In the genomic region with DNA sequence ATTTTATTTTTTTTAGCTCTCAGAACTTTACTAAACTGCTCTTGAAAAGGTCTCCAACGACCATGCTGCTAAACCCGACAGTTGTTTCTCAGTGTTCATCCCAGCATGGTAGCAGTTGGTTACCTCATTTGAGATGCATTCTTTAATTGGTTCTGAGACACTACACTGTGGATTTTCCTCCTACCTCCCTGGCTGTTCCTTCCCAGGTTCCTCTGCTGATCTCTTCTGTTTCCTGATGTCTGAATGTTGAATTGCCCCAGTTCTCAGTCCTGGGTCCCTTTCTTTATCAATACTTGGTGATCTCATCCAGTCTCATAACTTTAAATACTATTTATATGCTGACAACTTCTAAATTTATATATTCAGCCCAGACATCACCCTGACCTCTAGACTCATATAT, we compare ENCODE assay signal across 34 cellular contexts.
"Had no signal": no experiment of that assay in that cellular context is flagged by ENCODE, and none has a peak within 500 bp of the region (broad histone marks: within the 10 kb centered on the region; RNA-seq: fewer than 3 reads in every experiment).

No MANE protein-coding gene starts in this region.

- DNase-seq: activated effector memory CD4-positive, alpha-beta T cell treated with anti-CD3 and anti-CD28 coated beads, Interleukin-2, amount 50 U/mL, for 16 hours; activated effector memory CD4-positive, alpha-beta T cell treated with Interleukin-2 at 50 U/mL for 16 hours; activated gamma-delta T cell; activated gamma-delta T cell treated with Interleukin-2 at 50 U/mL for 16 hours; activated naive CD4-positive, alpha-beta T cell; activated naive CD4-positive, alpha-beta T cell treated with anti-CD3 and anti-CD28 coated beads for 36 hours; activated naive CD4-positive, alpha-beta T cell treated with anti-CD3 and anti-CD28 coated beads, Interleukin-2, amount 10 ng/mL, durations not matched to agents 7 days and 5 days; activated naive CD4-positive, alpha-beta T cell treated with anti-CD3 and anti-CD28 coated beads, Interleukin-2, amount 50 U/mL, for 16 hours; activated naive CD4-positive, alpha-beta T cell treated with Interleukin-2 at 50 U/mL for 16 hours; activated naive CD8-positive, alpha-beta T cell treated with anti-CD3 and anti-CD28 coated beads for 36 hours; activated naive CD8-positive, alpha-beta T cell treated with anti-CD3 and anti-CD28 coated beads, Interleukin-2, amount 10 ng/mL, durations not matched to agents 7 days and 5 days; activated naive CD8-positive, alpha-beta T cell treated with anti-CD3 and anti-CD28 coated beads, Interleukin-2, amount 50 U/mL, for 24 hours; activated T-cell treated with anti-CD3 and anti-CD28 coated beads, Interleukin-2, amount 50 U/mL, for 1 hour; activated T-cell treated with anti-CD3 and anti-CD28 coated beads, Interleukin-2, amount 50 U/mL, for 24 hours; activated T-cell treated with anti-CD3 and anti-CD28 coated beads, Interleukin-2, amount 50 U/mL, for 4 hours; activated T-cell treated with anti-CD3 and anti-CD28 coated beads, Interleukin-2, amount 50 U/mL, for 48 hours; activated T-cell treated with anti-CD3 and anti-CD28 coated beads, Interleukin-2, amount 50 U/mL, for 72 hours; adrenal gland; amniotic stem cell; amygdala; anterior cingulate cortex; aorta; body of pancreas; brain microvascular endothelial cell; caudate nucleus; central memory CD4-positive, alpha-beta T cell; cerebellar nuclear complex had no signal

- H3K27ac ChIP-seq: adrenal gland, ascending aorta, body of pancreas, brain microvascular endothelial cell, breast epithelium, cardiac muscle cell had no signal

- H3K27me3 ChIP-seq: adrenal gland, ascending aorta, body of pancreas, brain microvascular endothelial cell, breast epithelium, cardiac muscle cell had no signal

- ATAC-seq: activated naive CD4-positive, alpha-beta T cell treated with anti-CD3 and anti-CD28 coated beads, Interleukin-2, amount 50 U/mL, for 72 hours; activated naive CD8-positive, alpha-beta T cell treated with anti-CD3 and anti-CD28 coated beads, Interleukin-2, amount 50 U/mL, for 24 hours; activated T-cell treated with anti-CD3 and anti-CD28 coated beads, Interleukin-2, amount 50 U/mL, for 4 hours; activated T-cell treated with anti-CD3 and anti-CD28 coated beads, Interleukin-2, amount 50 U/mL, for 72 hours; activated T-helper 17 cell treated with anti-CD3 and anti-CD28 coated beads, Interleukin-2, amount 50 U/mL, for 72 hours; body of pancreas had no signal

- H3K36me3 ChIP-seq: adrenal gland, ascending aorta, brain microvascular endothelial cell, breast epithelium, cardiac muscle cell had no signal

- H3K4me3 ChIP-seq: adrenal gland, ascending aorta, body of pancreas, breast epithelium, cardiac muscle cell had no signal

- H3K9me3 ChIP-seq: adrenal gland, ascending aorta, body of pancreas, breast epithelium had no signal

- H3K4me1 ChIP-seq: adrenal gland, ascending aorta, breast epithelium had no signal

- FAIRE-seq: astrocyte, bronchial epithelial cell had no signal
